ENCODE assay signal across 11 cellular contexts in the genomic region with DNA sequence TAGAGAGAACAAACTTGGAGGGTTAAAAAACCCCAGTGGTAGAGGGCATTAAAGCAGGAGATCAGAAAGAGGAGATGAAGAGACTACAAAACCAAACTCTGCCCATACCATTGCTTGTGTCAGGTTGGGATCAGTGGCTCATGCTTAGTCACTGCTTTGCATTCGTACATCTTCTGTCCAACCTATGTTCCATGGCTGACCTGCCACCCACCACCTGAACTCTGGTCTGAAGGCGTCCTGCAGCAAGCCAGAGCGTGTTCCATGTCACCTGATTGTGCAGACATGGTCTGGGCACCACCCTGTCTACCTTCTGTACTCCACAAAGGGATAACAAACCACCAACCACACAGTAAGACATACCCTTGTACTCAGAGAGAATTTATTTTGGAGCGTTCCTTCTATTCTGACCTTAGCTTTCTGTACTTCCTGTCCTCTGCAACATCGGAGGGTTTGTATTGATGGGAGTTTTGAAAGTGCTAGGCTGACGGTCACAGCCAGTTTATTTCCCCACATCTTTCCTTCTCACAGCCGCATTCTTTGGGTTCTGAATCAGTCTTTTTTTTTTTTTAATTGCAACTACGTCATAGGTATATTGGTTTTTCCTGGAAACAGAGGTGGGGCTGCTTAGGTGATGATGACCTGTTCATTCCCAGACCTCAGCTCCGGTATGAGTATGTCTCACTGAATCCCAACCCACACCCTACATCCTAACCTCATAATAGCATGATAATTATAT.
DNase-seq lines count a peak whose midpoint lies in the region; ATAC-seq, FAIRE-seq and TF ChIP-seq lines count a peak whose summit lies in the region.
"Had no signal": no experiment of that assay in that cellular context is flagged by ENCODE, and none has a peak within 500 bp of the region (broad histone marks: within the 10 kb centered on the region; RNA-seq: fewer than 3 reads in every experiment).

No MANE protein-coding gene starts in this region.

- WGBS in small intestine, 3 donors, result 21 to 46% (median 42%) methylated on average over 9 of the region's 9 CpGs

- H3K4me1 ChIP-seq in small intestine (ENCODE audit: control insufficient read depth in 2 of 2, insufficient read depth in 1 of 2, low read depth in 1 of 2, low read length in 1 of 2), result peaks cover 1 to 6% of the 10 kb centered on the region in 2 donors
- H3K4me1 ChIP-seq: parathyroid adenoma had no signal

- no peak overlapping the region for H3K4me3 Mint-ChIP-seq in activated T-helper 1 cell treated with anti-CD3 and anti-CD28 coated beads, Interleukin-12 subunit alpha, Interleukin-12 subunit beta, Interleukin-2, Interleukin-4 antibody, amounts not matched to agents 30 ng/mL and 10 ng/mL and 1 ng/mL, durations not matched to agents 14 hours and 24 hours and 36 hours
- no peak overlapping the region for H3K4me3 Mint-ChIP-seq in T-helper 17 cell
- H3K4me3 Mint-ChIP-seq: immature natural killer cell had no signal

- intact Hi-C loops in activated T-helper 1 cell treated with anti-CD3 and anti-CD28 coated beads, Interleukin-12 subunit alpha, Interleukin-12 subunit beta, Interleukin-2, Interleukin-4 antibody, amounts not matched to agents 30 ng/mL and 10 ng/mL and 1 ng/mL, durations not matched to agents 14 hours and 24 hours and 36 hours (cut with micrococcal nuclease), result no loop called here

- H3K27ac Mint-ChIP-seq in activated T-helper 1 cell treated with anti-CD3 and anti-CD28 coated beads, Interleukin-12 subunit alpha, Interleukin-12 subunit beta, Interleukin-2, Interleukin-4 antibody, amounts not matched to agents 30 ng/mL and 10 ng/mL and 1 ng/mL, durations not matched to agents 14 hours and 24 hours and 36 hours, result peak overlapping the region; percentile 53
- no peak overlapping the region for H3K27ac Mint-ChIP-seq in T-helper 17 cell
- H3K27ac Mint-ChIP-seq: immature natural killer cell had no signal

- ATAC-seq in GM19328 (IDR thresholded peaks at IDR 0.05; ENCODE audit: unreplicated experiment) (no peak), T-helper 17 cell (no peak)

- DNase-seq in HFF-Myc (ENCODE audit: extremely low read depth, low read depth), result peak; percentile 14
- DNase-seq in activated T-helper 1 cell treated with anti-CD3 and anti-CD28 coated beads, Interleukin-12 subunit alpha, Interleukin-12 subunit beta, Interleukin-2, Interleukin-4 antibody, amounts not matched to agents 30 ng/mL and 10 ng/mL and 1 ng/mL, durations not matched to agents 14 hours and 24 hours and 36 hours (ENCODE audit: low spot score), result no peak
- peak; percentile 59 for DNase-seq in fibroblast of pulmonary artery (ENCODE audit: low read depth)
- DNase-seq in small intestine, result peak; percentile 66
- no peak for DNase-seq in stimulated activated CD4-positive, alpha-beta T cell treated with anti-CD3 and anti-CD28 coated beads, Interleukin-4, amount 100 ng/mL, for 24 hours
- no peak for DNase-seq in T-helper 17 cell
- no peak for DNase-seq in NCI-H1694 treated with DMSO at 0.1 percent for 48 hours (lab: John Stamatoyannopoulos, UW)
- DNase-seq: immature natural killer cell, MV-4-11 had no signal

- H3K27ac ChIP-seq in small intestine (ENCODE audit: low read depth in 1 of 2, low read length in 1 of 2), result peak overlapping the region; percentile 62 to 68
- H3K27ac ChIP-seq: parathyroid adenoma had no signal

- no peaks in the 10 kb centered on the region for H3K4me1 Mint-ChIP-seq in activated T-helper 1 cell treated with anti-CD3 and anti-CD28 coated beads, Interleukin-12 subunit alpha, Interleukin-12 subunit beta, Interleukin-2, Interleukin-4 antibody, amounts not matched to agents 30 ng/mL and 10 ng/mL and 1 ng/mL, durations not matched to agents 14 hours and 24 hours and 36 hours (ENCODE audit: low read depth)
- H3K4me1 Mint-ChIP-seq in T-helper 17 cell, result peaks cover 5% of the 10 kb centered on the region
- H3K4me1 Mint-ChIP-seq: immature natural killer cell had no signal

- peaks cover 4% of the 10 kb centered on the region for H3K27me3 Mint-ChIP-seq in activated T-helper 1 cell treated with anti-CD3 and anti-CD28 coated beads, Interleukin-12 subunit alpha, Interleukin-12 subunit beta, Interleukin-2, Interleukin-4 antibody, amounts not matched to agents 30 ng/mL and 10 ng/mL and 1 ng/mL, durations not matched to agents 14 hours and 24 hours and 36 hours (ENCODE audit: insufficient read depth)
- H3K27me3 Mint-ChIP-seq in T-helper 17 cell, result peaks cover 56% of the 10 kb centered on the region

- H3K36me3 Mint-ChIP-seq in activated T-helper 1 cell treated with anti-CD3 and anti-CD28 coated beads, Interleukin-12 subunit alpha, Interleukin-12 subunit beta, Interleukin-2, Interleukin-4 antibody, amounts not matched to agents 30 ng/mL and 10 ng/mL and 1 ng/mL, durations not matched to agents 14 hours and 24 hours and 36 hours (ENCODE audit: low read depth), result no peaks in the 10 kb centered on the region
- H3K36me3 Mint-ChIP-seq in T-helper 17 cell (ENCODE audit: low read depth), result peaks cover 7% of the 10 kb centered on the region
- H3K36me3 Mint-ChIP-seq: immature natural killer cell had no signal

- H3K9me3 ChIP-seq in small intestine (ENCODE audit: control insufficient read depth, low read depth) (no peaks in the 10 kb centered on the region), T-helper 17 cell (ENCODE audit: control insufficient read depth, low read length, poor library complexity, severe bottlenecking) (no peaks in the 10 kb centered on the region)

- no peaks in the 10 kb centered on the region for H3K36me3 ChIP-seq in small intestine (ENCODE audit: control insufficient read depth in 2 of 2, insufficient read depth in 2 of 2, low read length in 2 of 2)

- H3K4me3 ChIP-seq in HFF-Myc (replicated peaks; ENCODE audit: low read depth, low read length) (no peak overlapping the region), fibroblast of pulmonary artery (replicated peaks; ENCODE audit: low read depth, low read length) (no peak overlapping the region), small intestine (ENCODE audit: low read depth in 1 of 2, low read length in 2 of 2) (no peak overlapping the region)

- no peaks in the 10 kb centered on the region for H3K9me3 Mint-ChIP-seq in activated T-helper 1 cell treated with anti-CD3 and anti-CD28 coated beads, Interleukin-12 subunit alpha, Interleukin-12 subunit beta, Interleukin-2, Interleukin-4 antibody, amounts not matched to agents 30 ng/mL and 10 ng/mL and 1 ng/mL, durations not matched to agents 14 hours and 24 hours and 36 hours
- H3K9me3 Mint-ChIP-seq: immature natural killer cell had no signal

- no peaks in the 10 kb centered on the region for H3K27me3 ChIP-seq in small intestine (ENCODE audit: control insufficient read depth in 2 of 2, insufficient read depth in 2 of 2, low read length in 2 of 2)

- FAIRE-seq in small intestine (lab: Jason Lieb, UNC), result no peak

- TF ChIP-seq CTCF in HFF-Myc (IDR thresholded peaks at IDR 0.05; ENCODE audit: low read depth, low read length, missing control alignments) (no peak), fibroblast of pulmonary artery (IDR thresholded peaks at IDR 0.05; ENCODE audit: low read length, missing control alignments) (no peak)

Comparison
In these comparisons a context has a peak if more than half of its experiments do, and no peak if none do; other contexts are left out.
1. DNase-seq: peak in HFF-Myc (single experiment), fibroblast of pulmonary artery (single experiment) and small intestine (single experiment); none in activated T-helper 1 cell treated with anti-CD3 and anti-CD28 coated beads, Interleukin-12 subunit alpha, Interleukin-12 subunit beta, Interleukin-2, Interleukin-4 antibody, amounts not matched to agents 30 ng/mL and 10 ng/mL and 1 ng/mL, durations not matched to agents 14 hours and 24 hours and 36 hours (single experiment), stimulated activated CD4-positive, alpha-beta T cell treated with anti-CD3 and anti-CD28 coated beads, Interleukin-4, amount 100 ng/mL, for 24 hours (single experiment), T-helper 17 cell (0 of 3) and NCI-H1694 treated with DMSO at 0.1 percent for 48 hours (single experiment).